Comparison of ENCODE assay signal across 8 cellular contexts in genomic region chr14:68951051-68951797, GRCh38. TPM values are rescaled to one million over a fixed set of nuclear protein-coding genes. Genes with fewer than 3 reads are reported as not detected.
A peak's percentile ranks its signal among the peaks of the same experiment; 100 is the strongest.
DNase-seq lines count a peak whose midpoint lies in the region; ATAC-seq, FAIRE-seq and TF ChIP-seq lines count a peak whose summit lies in the region.

No MANE protein-coding gene starts in this region.

- peaks cover 2% of the 10 kb centered on the region for H3K36me3 Mint-ChIP-seq in T-cell

- 25 to 32% methylated on average over 3 to 5 of the region's 19 CpGs for WGBS in gastroesophageal sphincter (ENCODE audit: low coverage in 1 of 2), 2 donors

- H3K9me3 ChIP-seq in gastroesophageal sphincter (no peaks in the 10 kb centered on the region), gastrocnemius medialis (no peaks in the 10 kb centered on the region)

- TF ChIP-seq EP300 in gastroesophageal sphincter (IDR thresholded peaks at IDR 0.05), result no peak

- H3K4me3 ChIP-seq in gastroesophageal sphincter, result no peak overlapping the region
- no peak overlapping the region for H3K4me3 ChIP-seq in gastrocnemius medialis

- H3K36me3 ChIP-seq in gastroesophageal sphincter, result no peaks in the 10 kb centered on the region
- no peaks in the 10 kb centered on the region for H3K36me3 ChIP-seq in gastrocnemius medialis

- CTCF ChIA-PET in T-cell (lab: Charles Lee), result interaction anchor here in 1 of 2 donors (0.6 kb wide), 1 partner anchor 16 kb away, joined by 3 read pairs; no protein-coding TSS in a partner anchor

- H3K27ac ChIP-seq in gastroesophageal sphincter (peak overlapping the region; percentile 90 to 99 (median 94)), gastrocnemius medialis (peak overlapping the region; percentile 19 to 66 (median 54))

- H3K27me3 ChIP-seq in gastroesophageal sphincter (no peaks in the 10 kb centered on the region), gastrocnemius medialis (no peaks in the 10 kb centered on the region)

- H3K27ac Mint-ChIP-seq in T-cell, result peak overlapping the region; percentile 46 to 72

- peak; percentile 96 for DNase-seq in H4 (ENCODE audit: low spot score)
- no peak for DNase-seq in T-cell
- DNase-seq in gastrocnemius medialis, result peak; percentile 64 to 79
- no peak for DNase-seq in DMS153 treated with DMSO at 0.1 percent for 48 hours (lab: John Stamatoyannopoulos, UW; ENCODE audit: unreplicated experiment)
- DNase-seq in NAMALWA (ENCODE audit: low spot score), result no peak
- no peak for DNase-seq in activated T-cell treated with anti-CD3 and anti-CD28 coated beads, Interleukin-2, amount 50 U/mL, for 1 hour
- no peak for DNase-seq in GM19239 (ENCODE audit: insufficient read length, low spot score)

- no peak for ATAC-seq in T-cell (replicated peaks in 1 of 4)
- ATAC-seq in gastroesophageal sphincter, result peak; percentile 84
- ATAC-seq in gastrocnemius medialis, result peak in 1 of 2 donors; percentile 53

- H3K27me3 Mint-ChIP-seq in T-cell, result no peaks in the 10 kb centered on the region

- intact Hi-C loops in gastrocnemius medialis (cut with DNase I; ENCODE audit: low total_unique reads), result no loop called here

- peak in 1 of 2 donors; percentile 28 for TF ChIP-seq POLR2A in gastroesophageal sphincter (IDR thresholded peaks at IDR 0.05)
- no peak for TF ChIP-seq POLR2A in gastrocnemius medialis (IDR thresholded peaks at IDR 0.05)

- peaks cover 82 to 90% (median 89%) of the 10 kb centered on the region in 3 donors for H3K4me1 Mint-ChIP-seq in T-cell

- TF ChIP-seq CTCF in gastroesophageal sphincter (IDR thresholded peaks at IDR 0.05), result no peak
- TF ChIP-seq CTCF in gastrocnemius medialis (IDR thresholded peaks at IDR 0.05 in 4 of 5, conservative IDR thresholded peaks at IDR 0.05 in 1 of 5), result no peak

- FAIRE-seq in GM19239 (lab: Jason Lieb, UNC), result no peak

- H3K4me1 ChIP-seq in gastroesophageal sphincter, result peaks cover 24 to 99% (median 81%) of the 10 kb centered on the region in 3 donors
- H3K4me1 ChIP-seq in gastrocnemius medialis, result peaks cover 62 to 67% of the 10 kb centered on the region in 2 donors

- no peaks in the 10 kb centered on the region for H3K9me3 Mint-ChIP-seq in T-cell

- POLR2A ChIA-PET in T-cell (lab: Charles Lee), result interaction anchor here in 1 of 2 donors (0.6 kb wide), 1 partner anchor 29 kb away, joined by 3 read pairs; no protein-coding TSS in a partner anchor

- H3K4me3 Mint-ChIP-seq in T-cell, result peak overlapping the region in 1 of 3 donors; percentile 74

- in situ Hi-C loops in gastrocnemius medialis (cut with MboI; ENCODE audit: low sequenced_read_pairs in 4 of 4), result no loop called here

RNA-seq across cellular contexts. Expression of gene ACTN1, which starts 27.9 kb away (rescaled TPM):
- 102 and 127 TPM in 2 replicates for total RNA-seq in H4 (2014; rRNA removed; shearing (Covaris generic))
- total RNA-seq in T-cell (100 to 1,000 TPM in 4 of 5 donors, 10 to 100 TPM in 1; 84.8 to 219 (median 122) TPM), gastroesophageal sphincter (1,000 to 10,000 TPM in 2 of 4 donors, 100 to 1,000 TPM in 2; 776 to 1,910 (median 969) TPM), gastrocnemius medialis (10 to 100 TPM; 10.0 to 17.3 (median 14.1) TPM)

Comparison
In these comparisons a context has a peak if more than half of its experiments do, and no peak if none do; other contexts are left out.
1. DNase-seq: peak in H4 (single experiment) and gastrocnemius medialis (2 of 2); none in T-cell (0 of 34), DMS153 treated with DMSO at 0.1 percent for 48 hours (single experiment), NAMALWA (single experiment), activated T-cell treated with anti-CD3 and anti-CD28 coated beads, Interleukin-2, amount 50 U/mL, for 1 hour (single experiment) and GM19239 (single experiment).